Comparison of ENCODE assay signal across 8 cellular contexts in the genomic region with DNA sequence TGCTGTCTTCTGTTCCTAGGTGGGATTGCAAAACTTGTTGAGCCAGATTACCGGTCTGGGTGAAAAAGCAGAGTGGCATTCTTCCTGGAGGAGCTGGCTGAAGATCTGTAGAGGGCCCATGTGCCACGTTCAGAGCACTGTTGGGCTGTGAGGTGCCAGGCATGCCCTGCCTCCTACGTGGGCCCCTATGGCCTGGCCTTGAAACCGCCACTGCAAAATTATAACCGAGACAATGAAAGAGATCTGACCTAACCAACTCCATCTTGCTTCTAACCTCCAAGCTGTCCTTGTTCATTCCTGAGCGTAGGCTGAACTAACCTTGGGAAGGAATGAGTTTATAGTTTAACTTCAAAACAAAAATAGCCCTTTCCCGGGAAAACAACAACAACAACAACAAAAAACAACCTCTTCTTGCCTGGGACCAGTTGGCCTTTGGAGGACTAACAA. TPM values are rescaled to one million over a fixed set of nuclear protein-coding genes. Genes with fewer than 3 reads are reported as not detected.
DNase-seq lines count a peak whose midpoint lies in the region; ATAC-seq and TF ChIP-seq lines count a peak whose summit lies in the region.

No MANE protein-coding gene starts in this region.

- peaks cover 9% of the 10 kb centered on the region for H3K27me3 Mint-ChIP-seq in brain

- H3K4me3 ChIP-seq in left ventricle myocardium inferior: peak overlapping the region; percentile 88
- H3K4me3 ChIP-seq in mesodermal cell (ENCODE audit: extremely low read depth, insufficient read depth, low read length, poor library complexity, severe bottlenecking): peak overlapping the region; percentile 65
- H3K4me3 ChIP-seq in uterus: peak overlapping the region; percentile 66 to 87

- intact Hi-C loops in left ventricle myocardium inferior (cut with micrococcal nuclease) (no loop called here), left cardiac atrium (cut with DNase I) (loop anchor here in 1 of 2 donors (5.0 kb wide), 1 partner anchor 156 kb away; no protein-coding TSS in a partner anchor), uterus (cut with DNase I; ENCODE audit: low total_unique reads) (no loop called here)

- 77 to 89% methylated on average over 3 to 5 of the region's 7 CpGs for WGBS in mesodermal cell (ENCODE audit: insufficient coverage in 2 of 2), 2 experiments

- peaks cover 3% of the 10 kb centered on the region for H3K36me3 Mint-ChIP-seq in brain

- peaks cover 0 to 2% (median 0%) of the 10 kb centered on the region in 5 experiments for H3K9me3 Mint-ChIP-seq in brain

- peaks cover 81% of the 10 kb centered on the region for H3K4me1 Mint-ChIP-seq in brain

- peak overlapping the region; percentile 93 to 100 (median 98) for H3K27ac Mint-ChIP-seq in brain

- DNase-seq in left ventricle myocardium inferior: no peak
- no peak for DNase-seq in left cardiac atrium
- no peak for DNase-seq in uterus
- DNase-seq in DMS 273 (lab: John Stamatoyannopoulos, UW; ENCODE audit: unreplicated experiment): no peak
- no peak for DNase-seq in NCI-H1105 (lab: John Stamatoyannopoulos, UW)

- H3K9me3 ChIP-seq in left ventricle myocardium inferior (replicated peaks): no peaks in the 10 kb centered on the region
- no peaks in the 10 kb centered on the region for H3K9me3 ChIP-seq in mesodermal cell (ENCODE audit: control insufficient read depth, low read length)
- H3K9me3 ChIP-seq in uterus: no peaks in the 10 kb centered on the region

- TF ChIP-seq CTCF in left ventricle myocardium inferior (IDR thresholded peaks at IDR 0.05; ENCODE audit: borderline replicate concordance): no peak
- TF ChIP-seq CTCF in brain (conservative IDR thresholded peaks at IDR 0.05): no peak
- TF ChIP-seq CTCF in uterus (IDR thresholded peaks at IDR 0.05): no peak

- H3K27me3 ChIP-seq in left ventricle myocardium inferior (ENCODE audit: low read depth) (no peaks in the 10 kb centered on the region), uterus (no peaks in the 10 kb centered on the region)

- H3K36me3 ChIP-seq in left ventricle myocardium inferior: peaks cover 5% of the 10 kb centered on the region
- H3K36me3 ChIP-seq in mesodermal cell (ENCODE audit: control insufficient read depth, insufficient read depth, low read length): peaks cover 20% of the 10 kb centered on the region
- no peaks in the 10 kb centered on the region for H3K36me3 ChIP-seq in uterus

- H3K4me1 ChIP-seq in left ventricle myocardium inferior (peaks cover 68% of the 10 kb centered on the region), mesodermal cell (ENCODE audit: control insufficient read depth, insufficient read depth, low read length, poor library complexity, severe bottlenecking) (peaks cover 16% of the 10 kb centered on the region), uterus (peaks cover 5 to 8% of the 10 kb centered on the region in 2 donors)

- H3K27ac ChIP-seq in left ventricle myocardium inferior (replicated peaks) (peak overlapping the region; percentile 93), mesodermal cell (ENCODE audit: low read depth, low read length, severe bottlenecking) (peak overlapping the region; percentile 96), uterus (peak overlapping the region; percentile 94 to 95)

- ATAC-seq in left cardiac atrium (no peak), HG03139 (IDR thresholded peaks at IDR 0.05; ENCODE audit: unreplicated experiment) (no peak)

- no peak for TF ChIP-seq POLR2A in uterus (IDR thresholded peaks at IDR 0.05)

- H3K4me3 Mint-ChIP-seq in brain: peak overlapping the region; percentile 93 to 99 (median 95)

RNA-seq across cellular contexts. Expression of gene ACAD9, which starts 1.4 kb away (rescaled TPM):
- 35.9 TPM for total RNA-seq in left ventricle myocardium inferior
- 10 to 100 TPM; 35.3 to 37.5 TPM for total RNA-seq in left cardiac atrium
- 39.9 TPM for polyA plus RNA-seq in brain (ENCODE audit: insufficient read depth, low read depth, low replicate concordance)
- 26.3 TPM for polyA plus RNA-seq in mesodermal cell (2013, experiment 1 of 2)
- polyA plus RNA-seq in mesodermal cell (2013, experiment 2 of 2): 25.4 TPM
- 10 to 100 TPM; 13.1 to 51.4 (median 44.5) TPM for total RNA-seq in uterus
